ENCODE assay signal across 1 cellular context in the genomic region with DNA sequence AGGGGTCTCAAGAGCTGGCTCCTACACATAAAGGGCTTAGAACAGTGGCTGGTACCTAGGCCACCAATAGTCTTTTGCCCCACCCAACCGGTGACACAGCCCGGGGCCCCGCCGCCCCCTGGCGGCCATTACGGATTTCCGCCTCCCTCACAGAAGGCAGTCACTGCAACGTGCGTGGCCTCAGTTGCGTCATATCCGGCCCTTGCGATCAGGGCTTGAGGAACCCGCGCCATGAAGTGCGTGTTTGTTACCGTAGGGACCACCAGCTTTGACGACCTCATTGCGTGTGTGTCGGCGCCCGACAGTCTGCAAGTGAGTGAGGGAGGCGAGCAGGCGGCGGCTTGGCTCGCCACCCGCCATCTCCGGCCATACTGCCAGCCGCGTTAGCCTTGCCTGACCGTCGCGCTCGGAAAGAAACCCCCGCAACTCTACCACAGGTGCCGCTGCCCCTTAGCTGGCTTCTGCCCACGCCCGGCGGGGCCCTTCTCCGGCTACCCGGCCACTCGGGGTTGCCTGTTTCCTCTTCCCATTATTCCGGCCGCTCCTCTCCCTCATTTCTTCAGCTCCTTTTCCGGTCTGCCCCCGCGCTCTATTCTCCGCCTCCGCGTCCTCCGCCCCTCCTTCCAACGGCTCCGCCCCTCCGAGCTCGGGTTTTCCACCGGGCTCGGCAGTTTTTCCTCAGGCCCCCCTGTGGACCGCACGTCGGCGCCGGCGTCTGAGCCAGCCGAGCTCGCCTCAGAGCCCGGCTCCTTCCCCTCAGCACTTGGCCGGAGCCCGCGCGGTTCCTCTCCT.
TF ChIP-seq lines count a peak whose summit lies in the region.

Gene ALG13 (plus strand): TSS at position 183 of the 792 bp plus-strand sequence. CDS start 49 bp downstream, at position 232.

TF ChIP-seq in HEK293, 187 proteins besides CTCF, POLR2A, EP300 and RAD21 (continued from another document and continues in another):
- peak; percentile 78 for TF ChIP-seq EGR2 (tag by site-specific recombination; IDR thresholded peaks at IDR 0.05; ENCODE audit: low read depth)
- TF ChIP-seq KLF10 (tag by site-specific recombination; IDR thresholded peaks at IDR 0.05): no peak
- TF ChIP-seq ZNF341 (tag by site-specific recombination; IDR thresholded peaks at IDR 0.05; ENCODE audit: low read depth): 0 out of 2 replicates have a peak, but pooled peaks have one; percentile 20
- peak; percentile 52 for TF ChIP-seq ZBTB17 (tag by site-specific recombination; IDR thresholded peaks at IDR 0.05)
- peak; percentile 19; the same call in 1 of the 2 replicates for TF ChIP-seq ZNF660 (tag by site-specific recombination; IDR thresholded peaks at IDR 0.05)
- no peak for TF ChIP-seq ZNF354C (tag by site-specific recombination; IDR thresholded peaks at IDR 0.05; ENCODE audit: borderline replicate concordance, low read depth)
- TF ChIP-seq ZNF37A (tag by site-specific recombination; IDR thresholded peaks at IDR 0.05): no peak
- TF ChIP-seq ZNF571 (tag by site-specific recombination; IDR thresholded peaks at IDR 0.05): no peak
- peak; percentile 59; the same call in 1 of the 2 replicates for TF ChIP-seq KLF8 (tag by site-specific recombination; IDR thresholded peaks at IDR 0.05)
- TF ChIP-seq, protein P1, sequence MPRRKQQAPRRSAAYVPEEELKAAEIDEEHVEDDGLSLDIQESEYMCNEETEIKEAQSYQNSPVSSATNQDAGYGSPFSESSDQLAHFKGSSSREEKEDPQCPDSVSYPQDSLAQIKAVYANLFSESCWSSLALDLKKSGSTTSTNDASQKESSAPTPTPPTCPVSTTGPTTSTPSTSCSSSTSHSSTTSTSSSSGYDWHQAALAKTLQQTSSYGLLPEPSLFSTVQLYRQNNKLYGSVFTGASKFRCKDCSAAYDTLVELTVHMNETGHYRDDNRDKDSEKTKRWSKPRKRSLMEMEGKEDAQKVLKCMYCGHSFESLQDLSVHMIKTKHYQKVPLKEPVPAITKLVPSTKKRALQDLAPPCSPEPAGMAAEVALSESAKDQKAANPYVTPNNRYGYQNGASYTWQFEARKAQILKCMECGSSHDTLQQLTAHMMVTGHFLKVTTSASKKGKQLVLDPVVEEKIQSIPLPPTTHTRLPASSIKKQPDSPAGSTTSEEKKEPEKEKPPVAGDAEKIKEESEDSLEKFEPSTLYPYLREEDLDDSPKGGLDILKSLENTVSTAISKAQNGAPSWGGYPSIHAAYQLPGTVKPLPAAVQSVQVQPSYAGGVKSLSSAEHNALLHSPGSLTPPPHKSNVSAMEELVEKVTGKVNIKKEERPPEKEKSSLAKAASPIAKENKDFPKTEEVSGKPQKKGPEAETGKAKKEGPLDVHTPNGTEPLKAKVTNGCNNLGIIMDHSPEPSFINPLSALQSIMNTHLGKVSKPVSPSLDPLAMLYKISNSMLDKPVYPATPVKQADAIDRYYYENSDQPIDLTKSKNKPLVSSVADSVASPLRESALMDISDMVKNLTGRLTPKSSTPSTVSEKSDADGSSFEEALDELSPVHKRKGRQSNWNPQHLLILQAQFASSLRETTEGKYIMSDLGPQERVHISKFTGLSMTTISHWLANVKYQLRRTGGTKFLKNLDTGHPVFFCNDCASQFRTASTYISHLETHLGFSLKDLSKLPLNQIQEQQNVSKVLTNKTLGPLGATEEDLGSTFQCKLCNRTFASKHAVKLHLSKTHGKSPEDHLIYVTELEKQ (tag by site-specific recombination; IDR thresholded peaks at IDR 0.05; ENCODE audit: borderline replicate concordance): no peak
- TF ChIP-seq, protein P2, sequence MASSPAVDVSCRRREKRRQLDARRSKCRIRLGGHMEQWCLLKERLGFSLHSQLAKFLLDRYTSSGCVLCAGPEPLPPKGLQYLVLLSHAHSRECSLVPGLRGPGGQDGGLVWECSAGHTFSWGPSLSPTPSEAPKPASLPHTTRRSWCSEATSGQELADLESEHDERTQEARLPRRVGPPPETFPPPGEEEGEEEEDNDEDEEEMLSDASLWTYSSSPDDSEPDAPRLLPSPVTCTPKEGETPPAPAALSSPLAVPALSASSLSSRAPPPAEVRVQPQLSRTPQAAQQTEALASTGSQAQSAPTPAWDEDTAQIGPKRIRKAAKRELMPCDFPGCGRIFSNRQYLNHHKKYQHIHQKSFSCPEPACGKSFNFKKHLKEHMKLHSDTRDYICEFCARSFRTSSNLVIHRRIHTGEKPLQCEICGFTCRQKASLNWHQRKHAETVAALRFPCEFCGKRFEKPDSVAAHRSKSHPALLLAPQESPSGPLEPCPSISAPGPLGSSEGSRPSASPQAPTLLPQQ (tag by site-specific recombination; IDR thresholded peaks at IDR 0.05): peak; percentile 88
- TF ChIP-seq ZEB2 (tag by site-specific recombination; IDR thresholded peaks at IDR 0.05): peak; percentile 79; the same call in 1 of the 2 replicates
- TF ChIP-seq ZNF473 (tag by site-specific recombination; IDR thresholded peaks at IDR 0.05): no peak
- 0 out of 2 replicates have a peak, but pooled peaks have one; percentile 31 for TF ChIP-seq ZNF76 (tag by site-specific recombination; IDR thresholded peaks at IDR 0.05; ENCODE audit: borderline replicate concordance, low read depth)
- TF ChIP-seq ZNF777 (tag by site-specific recombination; IDR thresholded peaks at IDR 0.05; ENCODE audit: borderline replicate concordance): no peak
- TF ChIP-seq ZNF2 (tag by site-specific recombination; IDR thresholded peaks at IDR 0.05): 0 out of 2 replicates have a peak, but pooled peaks have one; percentile 85
- no peak for TF ChIP-seq ZFP3 (tag by site-specific recombination; IDR thresholded peaks at IDR 0.05; ENCODE audit: low read depth)
- 0 out of 2 replicates have a peak, but pooled peaks have one; percentile 48 for TF ChIP-seq KLF7 (tag by site-specific recombination; IDR thresholded peaks at IDR 0.05; ENCODE audit: borderline replicate concordance)
- 0 out of 2 replicates have a peak, but pooled peaks have one; percentile 33 for TF ChIP-seq GLI4 (tag by site-specific recombination; IDR thresholded peaks at IDR 0.05)
- no peak for TF ChIP-seq ZNF510 (tag by site-specific recombination; IDR thresholded peaks at IDR 0.05; ENCODE audit: insufficient replicate concordance)
- TF ChIP-seq, protein P3, sequence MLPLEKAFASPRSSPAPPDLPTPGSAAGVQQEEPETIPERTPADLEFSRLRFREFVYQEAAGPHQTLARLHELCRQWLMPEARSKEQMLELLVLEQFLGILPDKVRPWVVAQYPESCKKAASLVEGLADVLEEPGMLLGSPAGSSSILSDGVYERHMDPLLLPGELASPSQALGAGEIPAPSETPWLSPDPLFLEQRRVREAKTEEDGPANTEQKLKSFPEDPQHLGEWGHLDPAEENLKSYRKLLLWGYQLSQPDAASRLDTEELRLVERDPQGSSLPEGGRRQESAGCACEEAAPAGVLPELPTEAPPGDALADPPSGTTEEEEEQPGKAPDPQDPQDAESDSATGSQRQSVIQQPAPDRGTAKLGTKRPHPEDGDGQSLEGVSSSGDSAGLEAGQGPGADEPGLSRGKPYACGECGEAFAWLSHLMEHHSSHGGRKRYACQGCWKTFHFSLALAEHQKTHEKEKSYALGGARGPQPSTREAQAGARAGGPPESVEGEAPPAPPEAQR (tag by site-specific recombination; IDR thresholded peaks at IDR 0.05): 0 out of 2 replicates have a peak, but pooled peaks have one; percentile 42
- TF ChIP-seq YY2 (tag by site-specific recombination; IDR thresholded peaks at IDR 0.05): peak; percentile 46; the same call in 1 of the 2 replicates
- TF ChIP-seq ZNF48 (tag by site-specific recombination; IDR thresholded peaks at IDR 0.05): no peak
- peak; percentile 61 for TF ChIP-seq ZNF843 (tag by site-specific recombination; IDR thresholded peaks at IDR 0.05)
- TF ChIP-seq SP3 (tag by site-specific recombination; IDR thresholded peaks at IDR 0.05): peak; percentile 68
- peak; percentile 100 for TF ChIP-seq ZXDB (tag by site-specific recombination; IDR thresholded peaks at IDR 0.05)
- TF ChIP-seq ZBTB48 (tag by site-specific recombination; IDR thresholded peaks at IDR 0.05): peak; percentile 88
- TF ChIP-seq ZNF654 (tag by site-specific recombination; IDR thresholded peaks at IDR 0.05; ENCODE audit: low read depth): no peak
- peak; percentile 56 for TF ChIP-seq SP7 (tag by site-specific recombination; IDR thresholded peaks at IDR 0.05)
- peak; percentile 62; the same call in 1 of the 2 replicates for TF ChIP-seq GLIS2 (tag by site-specific recombination; IDR thresholded peaks at IDR 0.05)
- TF ChIP-seq, protein P4, sequence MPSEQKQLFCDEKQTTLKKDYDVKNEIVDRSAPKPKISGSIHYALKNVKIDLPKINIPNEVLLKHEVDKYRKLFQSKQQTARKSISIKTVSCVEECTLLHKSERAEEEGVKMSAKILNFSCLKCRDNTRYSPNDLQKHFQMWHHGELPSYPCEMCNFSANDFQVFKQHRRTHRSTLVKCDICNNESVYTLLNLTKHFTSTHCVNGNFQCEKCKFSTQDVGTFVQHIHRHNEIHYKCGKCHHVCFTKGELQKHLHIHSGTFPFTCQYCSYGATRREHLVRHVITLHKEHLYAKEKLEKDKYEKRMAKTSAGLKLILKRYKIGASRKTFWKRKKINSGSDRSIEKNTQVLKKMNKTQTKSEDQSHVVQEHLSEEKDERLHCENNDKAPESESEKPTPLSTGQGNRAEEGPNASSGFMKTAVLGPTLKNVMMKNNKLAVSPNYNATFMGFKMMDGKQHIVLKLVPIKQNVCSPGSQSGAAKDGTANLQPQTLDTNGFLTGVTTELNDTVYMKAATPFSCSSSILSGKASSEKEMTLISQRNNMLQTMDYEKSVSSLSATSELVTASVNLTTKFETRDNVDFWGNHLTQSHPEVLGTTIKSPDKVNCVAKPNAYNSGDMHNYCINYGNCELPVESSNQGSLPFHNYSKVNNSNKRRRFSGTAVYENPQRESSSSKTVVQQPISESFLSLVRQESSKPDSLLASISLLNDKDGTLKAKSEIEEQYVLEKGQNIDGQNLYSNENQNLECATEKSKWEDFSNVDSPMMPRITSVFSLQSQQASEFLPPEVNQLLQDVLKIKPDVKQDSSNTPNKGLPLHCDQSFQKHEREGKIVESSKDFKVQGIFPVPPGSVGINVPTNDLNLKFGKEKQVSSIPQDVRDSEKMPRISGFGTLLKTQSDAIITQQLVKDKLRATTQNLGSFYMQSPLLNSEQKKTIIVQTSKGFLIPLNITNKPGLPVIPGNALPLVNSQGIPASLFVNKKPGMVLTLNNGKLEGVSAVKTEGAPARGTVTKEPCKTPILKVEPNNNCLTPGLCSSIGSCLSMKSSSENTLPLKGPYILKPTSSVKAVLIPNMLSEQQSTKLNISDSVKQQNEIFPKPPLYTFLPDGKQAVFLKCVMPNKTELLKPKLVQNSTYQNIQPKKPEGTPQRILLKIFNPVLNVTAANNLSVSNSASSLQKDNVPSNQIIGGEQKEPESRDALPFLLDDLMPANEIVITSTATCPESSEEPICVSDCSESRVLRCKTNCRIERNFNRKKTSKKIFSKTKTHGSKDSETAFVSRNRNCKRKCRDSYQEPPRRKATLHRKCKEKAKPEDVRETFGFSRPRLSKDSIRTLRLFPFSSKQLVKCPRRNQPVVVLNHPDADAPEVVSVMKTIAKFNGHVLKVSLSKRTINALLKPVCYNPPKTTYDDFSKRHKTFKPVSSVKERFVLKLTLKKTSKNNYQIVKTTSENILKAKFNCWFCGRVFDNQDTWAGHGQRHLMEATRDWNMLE (tag by site-specific recombination; conservative IDR thresholded peaks at IDR 0.05; ENCODE audit: low read depth): peak; percentile 84
- no peak for TF ChIP-seq ZNF121 (tag by site-specific recombination; IDR thresholded peaks at IDR 0.05)
- TF ChIP-seq ZNF335 (tag by site-specific recombination; conservative IDR thresholded peaks at IDR 0.05): peak; percentile 93
- peak; percentile 49 for TF ChIP-seq ZBTB8A (tag by site-specific recombination; IDR thresholded peaks at IDR 0.05)
- TF ChIP-seq ZNF837 (tag by site-specific recombination; IDR thresholded peaks at IDR 0.05): no peak
- TF ChIP-seq, protein P5, sequence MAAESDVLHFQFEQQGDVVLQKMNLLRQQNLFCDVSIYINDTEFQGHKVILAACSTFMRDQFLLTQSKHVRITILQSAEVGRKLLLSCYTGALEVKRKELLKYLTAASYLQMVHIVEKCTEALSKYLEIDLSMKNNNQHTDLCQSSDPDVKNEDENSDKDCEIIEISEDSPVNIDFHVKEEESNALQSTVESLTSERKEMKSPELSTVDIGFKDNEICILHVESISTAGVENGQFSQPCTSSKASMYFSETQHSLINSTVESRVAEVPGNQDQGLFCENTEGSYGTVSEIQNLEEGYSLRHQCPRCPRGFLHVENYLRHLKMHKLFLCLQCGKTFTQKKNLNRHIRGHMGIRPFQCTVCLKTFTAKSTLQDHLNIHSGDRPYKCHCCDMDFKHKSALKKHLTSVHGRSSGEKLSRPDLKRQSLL (tag by site-specific recombination; IDR thresholded peaks at IDR 0.05): no peak
- peak; percentile 90 for TF ChIP-seq IKZF3 (tag by site-specific recombination; IDR thresholded peaks at IDR 0.05)
- TF ChIP-seq, protein P6, sequence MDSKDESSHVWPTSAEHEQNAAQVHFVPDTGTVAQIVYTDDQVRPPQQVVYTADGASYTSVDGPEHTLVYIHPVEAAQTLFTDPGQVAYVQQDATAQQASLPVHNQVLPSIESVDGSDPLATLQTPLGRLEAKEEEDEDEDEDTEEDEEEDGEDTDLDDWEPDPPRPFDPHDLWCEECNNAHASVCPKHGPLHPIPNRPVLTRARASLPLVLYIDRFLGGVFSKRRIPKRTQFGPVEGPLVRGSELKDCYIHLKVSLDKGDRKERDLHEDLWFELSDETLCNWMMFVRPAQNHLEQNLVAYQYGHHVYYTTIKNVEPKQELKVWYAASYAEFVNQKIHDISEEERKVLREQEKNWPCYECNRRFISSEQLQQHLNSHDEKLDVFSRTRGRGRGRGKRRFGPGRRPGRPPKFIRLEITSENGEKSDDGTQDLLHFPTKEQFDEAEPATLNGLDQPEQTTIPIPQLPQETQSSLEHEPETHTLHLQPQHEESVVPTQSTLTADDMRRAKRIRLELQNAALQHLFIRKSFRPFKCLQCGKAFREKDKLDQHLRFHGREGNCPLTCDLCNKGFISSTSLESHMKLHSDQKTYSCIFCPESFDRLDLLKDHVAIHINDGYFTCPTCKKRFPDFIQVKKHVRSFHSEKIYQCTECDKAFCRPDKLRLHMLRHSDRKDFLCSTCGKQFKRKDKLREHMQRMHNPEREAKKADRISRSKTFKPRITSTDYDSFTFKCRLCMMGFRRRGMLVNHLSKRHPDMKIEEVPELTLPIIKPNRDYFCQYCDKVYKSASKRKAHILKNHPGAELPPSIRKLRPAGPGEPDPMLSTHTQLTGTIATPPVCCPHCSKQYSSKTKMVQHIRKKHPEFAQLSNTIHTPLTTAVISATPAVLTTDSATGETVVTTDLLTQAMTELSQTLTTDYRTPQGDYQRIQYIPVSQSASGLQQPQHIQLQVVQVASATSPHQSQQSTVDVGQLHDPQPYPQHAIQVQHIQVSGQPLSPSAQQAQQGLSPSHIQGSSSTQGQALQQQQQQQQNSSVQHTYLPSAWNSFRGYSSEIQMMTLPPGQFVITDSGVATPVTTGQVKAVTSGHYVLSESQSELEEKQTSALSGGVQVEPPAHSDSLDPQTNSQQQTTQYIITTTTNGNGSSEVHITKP (tag by site-specific recombination; IDR thresholded peaks at IDR 0.05): peak; percentile 88
- TF ChIP-seq TRIM28 (IDR thresholded peaks at IDR 0.05; ENCODE audit: borderline replicate concordance, low read length): 0 out of 2 replicates have a peak, but pooled peaks have one; percentile 10
